9 cellular contexts compared by ENCODE assay signal in the genomic region with DNA sequence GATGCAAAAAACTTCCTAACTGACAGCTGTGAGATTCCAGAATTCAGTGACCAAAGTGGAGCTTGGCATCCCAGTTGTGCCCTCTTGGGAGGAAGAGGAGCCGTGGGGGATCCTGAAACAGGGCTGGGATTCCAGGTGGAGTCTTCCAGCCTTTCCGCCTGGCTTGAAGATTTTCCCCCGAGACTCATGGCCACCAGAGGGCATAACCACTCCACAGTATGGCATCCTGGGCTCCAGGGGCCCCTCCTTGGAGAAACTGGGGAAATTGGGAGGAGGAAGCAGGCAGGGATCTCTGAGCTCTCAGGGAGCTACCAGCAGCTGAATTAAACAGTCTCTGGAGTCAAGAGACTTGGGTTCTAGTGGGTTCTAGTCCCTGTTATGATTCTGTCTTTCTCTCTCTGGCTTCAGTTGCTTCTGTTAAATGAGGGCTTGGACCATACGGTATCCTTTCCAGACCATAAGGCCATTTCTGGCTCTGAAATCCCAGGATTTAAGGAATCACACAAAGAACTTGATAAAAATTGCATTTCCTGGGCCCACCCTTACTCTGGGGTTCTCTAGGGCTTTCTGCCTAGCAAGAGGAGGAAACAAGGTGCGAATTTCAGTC. TPM values are rescaled to one million over a fixed set of nuclear protein-coding genes. Genes with fewer than 3 reads are reported as not detected.
DNase-seq lines count a peak whose midpoint lies in the region; ATAC-seq and TF ChIP-seq lines count a peak whose summit lies in the region.
"Had no signal": no experiment of that assay in that cellular context is flagged by ENCODE, and none has a peak within 500 bp of the region (broad histone marks: within the 10 kb centered on the region; RNA-seq: fewer than 3 reads in every experiment).

No MANE protein-coding gene starts in this region.

- H3K27ac Mint-ChIP-seq in stimulated activated naive B cell treated with anti-CD40 and anti-IgM and Interleukin-4, amounts not matched to agents 10 μg/mL and 1 μg/mL and 100 μg/mL, for 72 hours, result no peak overlapping the region
- H3K27ac Mint-ChIP-seq: memory B cell had no signal

- TF ChIP-seq EP300 in ovary (IDR thresholded peaks at IDR 0.05), result no peak

- 52 to 55% (median 53%) methylated on average over 5 of the region's 5 CpGs for WGBS in ovary, 3 donors

- no peaks in the 10 kb centered on the region for H3K27me3 ChIP-seq in ovary

- H3K9me3 Mint-ChIP-seq in stimulated activated naive B cell treated with anti-CD40 and anti-IgM and Interleukin-4, amounts not matched to agents 10 μg/mL and 1 μg/mL and 100 μg/mL, for 72 hours, result no peaks in the 10 kb centered on the region
- H3K9me3 Mint-ChIP-seq: memory B cell had no signal

- H3K27me3 Mint-ChIP-seq in stimulated activated naive B cell treated with anti-CD40 and anti-IgM and Interleukin-4, amounts not matched to agents 10 μg/mL and 1 μg/mL and 100 μg/mL, for 72 hours, result no peaks in the 10 kb centered on the region
- H3K27me3 Mint-ChIP-seq: memory B cell had no signal

- no peaks in the 10 kb centered on the region for H3K9me3 ChIP-seq in ovary

- peaks cover 7% of the 10 kb centered on the region for H3K4me1 ChIP-seq in ovary (ENCODE audit: insufficient read depth)

- DNase-seq in HFF-Myc (ENCODE audit: extremely low read depth, low read depth), result no peak
- peak; percentile 49 for DNase-seq in RPMI7951 (ENCODE audit: low read depth)
- peak; percentile 44 for DNase-seq in fibroblast of mammary gland (ENCODE audit: low read depth)
- peak; percentile 72 to 82 (median 79) for DNase-seq in ovary
- DNase-seq in sciatic nerve (ENCODE audit: low spot score), result no peak
- DNase-seq in stimulated activated naive CD4-positive, alpha-beta T cell (lab: John Stamatoyannopoulos, UW), result no peak
- DNase-seq in stimulated activated naive B cell treated with anti-CD40 and anti-IgM and Interleukin-4, amounts not matched to agents 10 μg/mL and 1 μg/mL and 100 μg/mL, for 72 hours, result no peak

- intact Hi-C loops in ovary (cut with DNase I) (loop anchor here in 1 of 4 donors (2.0 kb wide), 1 partner anchor 21 kb away; no protein-coding TSS in a partner anchor), sciatic nerve (cut with DNase I) (no loop called here)

- H3K4me3 Mint-ChIP-seq in stimulated activated naive B cell treated with anti-CD40 and anti-IgM and Interleukin-4, amounts not matched to agents 10 μg/mL and 1 μg/mL and 100 μg/mL, for 72 hours, result no peak overlapping the region
- H3K4me3 Mint-ChIP-seq: memory B cell had no signal

- peaks cover 11 to 34% of the 10 kb centered on the region in 2 donors for H3K36me3 Mint-ChIP-seq in stimulated activated naive B cell treated with anti-CD40 and anti-IgM and Interleukin-4, amounts not matched to agents 10 μg/mL and 1 μg/mL and 100 μg/mL, for 72 hours

- H3K36me3 ChIP-seq in ovary, result no peaks in the 10 kb centered on the region

- H3K4me3 ChIP-seq in HFF-Myc (replicated peaks; ENCODE audit: low read depth, low read length) (no peak overlapping the region), fibroblast of mammary gland (ENCODE audit: control insufficient read depth, low read depth, low read length) (no peak overlapping the region), ovary (no peak overlapping the region)

- no peak for TF ChIP-seq POLR2A in ovary (IDR thresholded peaks at IDR 0.05)

- H3K27ac ChIP-seq in C4-2B (no peak overlapping the region), ovary (peak overlapping the region in 1 of 2 donors; percentile 30)

- TF ChIP-seq CTCF in C4-2B (conservative IDR thresholded peaks at IDR 0.05) (peak; percentile 73), HFF-Myc (IDR thresholded peaks at IDR 0.05; ENCODE audit: low read depth, low read length, missing control alignments) (peak; percentile 75), fibroblast of mammary gland (conservative IDR thresholded peaks at IDR 0.05; ENCODE audit: control insufficient read depth, insufficient read depth, low read depth, low read length) (peak; percentile 59), ovary (IDR thresholded peaks at IDR 0.05) (peak; percentile 51 to 87 (median 87))

- H3K4me1 Mint-ChIP-seq in stimulated activated naive B cell treated with anti-CD40 and anti-IgM and Interleukin-4, amounts not matched to agents 10 μg/mL and 1 μg/mL and 100 μg/mL, for 72 hours, result peaks cover 43 to 56% of the 10 kb centered on the region in 2 donors

- no peak for ATAC-seq in sciatic nerve
- ATAC-seq in stimulated activated naive B cell treated with anti-CD40 and anti-IgM and Interleukin-4, amounts not matched to agents 10 μg/mL and 1 μg/mL and 100 μg/mL, for 72 hours (replicated peaks), result no peak

RNA-seq across cellular contexts. Expression of gene TAMALIN, which starts 2.6 kb away (rescaled TPM):
- total RNA-seq in RPMI7951 (2014; rRNA removed; shearing (Covaris generic)), result 0.20 and 0.24 TPM in 2 replicates
- total RNA-seq in ovary (10 to 100 TPM; 20.8 to 84.1 (median 38.6) TPM), sciatic nerve (124 TPM)
- 10 to 100 TPM; 16.8 to 21.8 TPM for polyA plus RNA-seq in ovary

RNA-seq across cellular contexts. Expression of gene NR4A1, which starts 47.1 kb away (rescaled TPM):
- 3.0 and 5.6 TPM in 2 replicates for total RNA-seq in RPMI7951 (2014; rRNA removed; shearing (Covaris generic))
- total RNA-seq in ovary (1,000 to 10,000 TPM in 2 of 7 donors, 100 to 1,000 TPM in 5; 142 to 1,603 (median 414) TPM), sciatic nerve (688 TPM)
- 100 to 1,000 TPM in 1 of 2 donors, 10 to 100 TPM in 1; 41.7 to 159 TPM for polyA plus RNA-seq in ovary

RNA-seq across cellular contexts. Expression of gene ACVR1B, which starts 52.6 kb away (rescaled TPM):
- total RNA-seq in RPMI7951 (2014; rRNA removed; shearing (Covaris generic)), result 2.1 and 3.2 TPM in 2 replicates
- 10 to 100 TPM in 6 of 7 donors, 1 to 10 TPM in 1; 6.9 to 27.3 (median 19.1) TPM for total RNA-seq in ovary
- 10 to 100 TPM in 1 of 2 donors, 1 to 10 TPM in 1; 9.7 to 23.0 TPM for polyA plus RNA-seq in ovary
- 23.9 TPM for total RNA-seq in sciatic nerve

Comparison
In these comparisons a context has a peak if more than half of its experiments do, and no peak if none do; other contexts are left out.
1. DNase-seq: peak in RPMI7951 (single experiment), fibroblast of mammary gland (single experiment) and ovary (5 of 5); none in HFF-Myc (single experiment), sciatic nerve (single experiment), stimulated activated naive CD4-positive, alpha-beta T cell (0 of 6) and stimulated activated naive B cell treated with anti-CD40 and anti-IgM and Interleukin-4, amounts not matched to agents 10 μg/mL and 1 μg/mL and 100 μg/mL, for 72 hours (single experiment).
2. RNA of gene TAMALIN, which starts 2.6 kb away (total RNA-seq): 124 TPM in sciatic nerve (single experiment) and 20.8 to 84.1 TPM in ovary; 0.20 to 0.24 TPM in RPMI7951; every median in the first group is over 10 times any median in the second.
3. RNA of gene NR4A1, which starts 47.1 kb away (total RNA-seq): 688 TPM in sciatic nerve (single experiment) and 142 to 1,603 TPM in ovary; 3.0 to 5.6 TPM in RPMI7951; every median in the first group is over 10 times any median in the second.
4. Peak in every context shown above with its lines, with median percentiles within 50 percentile points of each other: CTCF ChIP-seq.